In genomic region chr14:29392287-29392686, GRCh38 we compare ENCODE assay signal across 33 cellular contexts.
"Had no signal": no experiment of that assay in that cellular context is flagged by ENCODE, and none has a peak within 500 bp of the region (broad histone marks: within the 10 kb centered on the region; RNA-seq: fewer than 3 reads in every experiment).

No MANE protein-coding gene starts in this region.

- H3K9me3 ChIP-seq: adrenal gland, body of pancreas had no signal

- DNase-seq: activated B cell treated with CpG ODN at 0.5 μM for 24 hours; activated CD4-positive, alpha-beta memory T cell treated with anti-CD3 and anti-CD28 coated beads for 36 hours; activated CD4-positive, alpha-beta T cell treated with anti-CD3 and anti-CD28 coated beads for 4 hours; activated CD4-positive, alpha-beta T cell treated with anti-CD3 and anti-CD28 coated beads, Interleukin-2, amount 10 ng/mL, durations not matched to agents 24 days and 14 days; activated CD4-positive, alpha-beta T cell treated with anti-CD3 and anti-CD28 coated beads, Interleukin-2, amount 50 U/mL, for 1 hour; activated CD4-positive, alpha-beta T cell treated with anti-CD3 and anti-CD28 coated beads, Interleukin-2, amount 50 U/mL, for 4 hours; activated CD4-positive, CD25-positive, alpha-beta regulatory T cell treated with anti-CD3 and anti-CD28 coated beads, Interleukin-2, amount 50 U/mL, for 72 hours; activated CD8-positive, alpha-beta memory T cell treated with anti-CD3 and anti-CD28 coated beads, Interleukin-2, amount 50 U/mL, for 4 hours; activated CD8-positive, alpha-beta T cell treated with anti-CD3 and anti-CD28 coated beads for 36 hours; activated effector memory CD4-positive, alpha-beta T cell treated with anti-CD3 and anti-CD28 coated beads, Interleukin-2, amount 50 U/mL, for 16 hours; activated gamma-delta T cell treated with Interleukin-2 at 50 U/mL for 16 hours; activated naive CD4-positive, alpha-beta T cell; activated naive CD4-positive, alpha-beta T cell treated with anti-CD3 and anti-CD28 coated beads for 36 hours; activated naive CD4-positive, alpha-beta T cell treated with anti-CD3 and anti-CD28 coated beads, Interleukin-2, amount 50 U/mL, for 16 hours; activated naive CD8-positive, alpha-beta T cell treated with anti-CD3 and anti-CD28 coated beads for 36 hours; activated T-cell treated with anti-CD3 and anti-CD28 coated beads for 4 hours; activated T-cell treated with anti-CD3 and anti-CD28 coated beads, Interleukin-2, amount 50 U/mL, for 1 hour; activated T-cell treated with anti-CD3 and anti-CD28 coated beads, Interleukin-2, amount 50 U/mL, for 4 hours; activated T-cell treated with anti-CD3 and anti-CD28 coated beads, Interleukin-2, amount 50 U/mL, for 72 hours; adrenal gland; amniotic stem cell; aorta; body of pancreas; cerebellar nuclear complex; T-helper 2 cell; T-helper 9 cell had no signal

- H3K27ac ChIP-seq: adrenal gland, body of pancreas, cardiac muscle cell, VCaP had no signal

- H3K36me3 ChIP-seq: adrenal gland, cardiac muscle cell had no signal

- FAIRE-seq: astrocyte, bronchial epithelial cell, TTC549 had no signal

- ATAC-seq: activated CD8-positive, alpha-beta T cell treated with anti-CD3 and anti-CD28 coated beads for 36 hours; activated naive CD4-positive, alpha-beta T cell treated with anti-CD3 and anti-CD28 coated beads, Interleukin-2, amount 50 U/mL, for 72 hours; activated T-cell treated with anti-CD3 and anti-CD28 coated beads, Interleukin-2, amount 50 U/mL, for 4 hours; activated T-cell treated with anti-CD3 and anti-CD28 coated beads, Interleukin-2, amount 50 U/mL, for 72 hours; activated T-helper 17 cell treated with anti-CD3 and anti-CD28 coated beads, Interleukin-2, amount 50 U/mL, for 72 hours; body of pancreas had no signal

- H3K4me3 ChIP-seq: adrenal gland, body of pancreas, cardiac muscle cell had no signal

- H3K4me1 ChIP-seq: adrenal gland, body of pancreas had no signal

- H3K27me3 ChIP-seq: adrenal gland, body of pancreas had no signal
